In genomic region chr11:64223001-64223651, GRCh38 we compare ENCODE assay signal across 1 cellular context.
A peak's percentile ranks its signal among the peaks of the same experiment; 100 is the strongest.
TF ChIP-seq lines count a peak whose summit lies in the region.

No MANE protein-coding gene starts in this region.

TF ChIP-seq in GM12878, 131 proteins besides CTCF, POLR2A, EP300 and RAD21:
- TF ChIP-seq FOXM1 (IDR thresholded peaks at IDR 0.05; ENCODE audit: low read depth, low read length) (no peak), POLR2AphosphoS2 (IDR thresholded peaks at IDR 0.05; ENCODE audit: low read depth, low read length) (0 out of 2 replicates have a peak, but pooled peaks have one; percentile 69), MYB (IDR thresholded peaks at IDR 0.05; ENCODE audit: borderline replicate concordance, low read depth, low read length) (no peak), TCF3 (IDR thresholded peaks at IDR 0.05; ENCODE audit: borderline replicate concordance, insufficient read depth, low read depth, low read length) (0 out of 2 replicates have a peak, but pooled peaks have one; percentile 12), HDAC2 (IDR thresholded peaks at IDR 0.05) (no peak)
